8 cellular contexts compared by ENCODE assay signal in genomic region chr5:132283423-132284043, GRCh38. TPM values are rescaled to one million over a fixed set of nuclear protein-coding genes. Genes with fewer than 3 reads are reported as not detected.
A peak's percentile ranks its signal among the peaks of the same experiment; 100 is the strongest.
DNase-seq lines count a peak whose midpoint lies in the region; ATAC-seq and TF ChIP-seq lines count a peak whose summit lies in the region.

No MANE protein-coding gene starts in this region.

- TF ChIP-seq CTCF in nephron progenitor cell (IDR thresholded peaks at IDR 0.05) = peak; percentile 45

- no peak overlapping the region for H3K4me3 ChIP-seq in CD4-positive, alpha-beta memory T cell (ENCODE audit: low read length in 2 of 2)

- POLR2A ChIA-PET in CD4-positive, alpha-beta memory T cell (lab: Charles Lee; ENCODE audit: partially characterized antibody) = no interaction called here

- H3K27me3 Mint-ChIP-seq in nephron progenitor cell (ENCODE audit: low read depth, poor library complexity) = peaks cover 23% of the 10 kb centered on the region
- H3K27me3 Mint-ChIP-seq in CD4-positive, alpha-beta memory T cell = peaks cover 0 to 1% of the 10 kb centered on the region in 2 donors

- CTCF ChIA-PET in CD4-positive, alpha-beta memory T cell (lab: Charles Lee; ENCODE audit: partially characterized antibody) = no interaction called here

- no peaks in the 10 kb centered on the region for H3K9me3 ChIP-seq in CD4-positive, alpha-beta memory T cell (ENCODE audit: control insufficient read depth in 1 of 2, low read length in 2 of 2)

- H3K36me3 ChIP-seq in CD4-positive, alpha-beta memory T cell (ENCODE audit: insufficient read depth, low read length) = no peaks in the 10 kb centered on the region

- H3K27ac Mint-ChIP-seq in nephron progenitor cell = no peak overlapping the region
- H3K27ac Mint-ChIP-seq in CD4-positive, alpha-beta memory T cell = no peak overlapping the region

- no peaks in the 10 kb centered on the region for H3K9me3 Mint-ChIP-seq in nephron progenitor cell
- peaks cover 0 to 2% (median 0%) of the 10 kb centered on the region in 8 donors for H3K9me3 Mint-ChIP-seq in CD4-positive, alpha-beta memory T cell

- H3K4me3 Mint-ChIP-seq in nephron progenitor cell = no peak overlapping the region
- H3K4me3 Mint-ChIP-seq in CD4-positive, alpha-beta memory T cell = no peak overlapping the region

- H3K27me3 ChIP-seq in CD4-positive, alpha-beta memory T cell (ENCODE audit: insufficient read depth, low read length) = no peaks in the 10 kb centered on the region

- no peak for ATAC-seq in HG02571 (IDR thresholded peaks at IDR 0.05; ENCODE audit: unreplicated experiment)

- no peaks in the 10 kb centered on the region for H3K36me3 Mint-ChIP-seq in nephron progenitor cell (ENCODE audit: low read depth)
- no peaks in the 10 kb centered on the region for H3K36me3 Mint-ChIP-seq in CD4-positive, alpha-beta memory T cell

- H3K4me1 ChIP-seq in CD4-positive, alpha-beta memory T cell (ENCODE audit: insufficient read depth, low read length) = no peaks in the 10 kb centered on the region

- DNase-seq in EH (ENCODE audit: low read depth) (peak; percentile 69), NCI-H446 (lab: John Stamatoyannopoulos, UW) (peak; percentile 24 to 58), dermis blood vessel endothelial cell (peak; percentile 87), nephron progenitor cell (no peak), cortex of kidney (lab: John Stamatoyannopoulos, UW) (no peak)
- no peak for DNase-seq in activated T-cell treated with anti-CD3 and anti-CD28 coated beads, Interleukin-2, amount 50 U/mL, for 48 hours
- DNase-seq in CD4-positive, alpha-beta memory T cell = no peak

- intact Hi-C loops in CD4-positive, alpha-beta memory T cell (cut with micrococcal nuclease) = no loop called here

- no peak overlapping the region for H3K27ac ChIP-seq in CD4-positive, alpha-beta memory T cell (ENCODE audit: low read depth, low read length)

- peaks cover 10% of the 10 kb centered on the region for H3K4me1 Mint-ChIP-seq in nephron progenitor cell
- H3K4me1 Mint-ChIP-seq in CD4-positive, alpha-beta memory T cell = no peaks in the 10 kb centered on the region

RNA-seq across cellular contexts. Expression of gene SLC22A4, which starts 10.7 kb away (rescaled TPM):
- total RNA-seq in dermis blood vessel endothelial cell = 4.7 and 4.8 TPM in 2 replicates
- total RNA-seq in CD4-positive, alpha-beta memory T cell = under 1 TPM in 1 of 2 experiments, not detected in 1; 0.22 TPM
- not detected for polyA plus RNA-seq in CD4-positive, alpha-beta memory T cell

RNA-seq across cellular contexts. Expression of gene PDLIM4, which starts 26.0 kb away (rescaled TPM):
- 31.0 and 51.6 TPM in 2 replicates for total RNA-seq in dermis blood vessel endothelial cell
- not detected for total RNA-seq in CD4-positive, alpha-beta memory T cell
- not detected for polyA plus RNA-seq in CD4-positive, alpha-beta memory T cell

RNA-seq across cellular contexts. Expression of gene P4HA2, which starts 55.9 kb away (rescaled TPM):
- total RNA-seq in dermis blood vessel endothelial cell = 55.7 and 62.8 TPM in 2 replicates
- total RNA-seq in CD4-positive, alpha-beta memory T cell = under 1 TPM; 0.28 to 0.96 TPM
- polyA plus RNA-seq in CD4-positive, alpha-beta memory T cell = under 1 TPM in 1 of 2 donors, not detected in 1; 0.14 TPM

Comparison
In these comparisons a context has a peak if more than half of its experiments do, and no peak if none do; other contexts are left out.
1. DNase-seq: peak in EH (single experiment), NCI-H446 (2 of 2) and dermis blood vessel endothelial cell (single experiment); none in nephron progenitor cell (single experiment), activated T-cell treated with anti-CD3 and anti-CD28 coated beads, Interleukin-2, amount 50 U/mL, for 48 hours (0 of 2), CD4-positive, alpha-beta memory T cell (0 of 5) and cortex of kidney (single experiment).
2. RNA of gene PDLIM4, which starts 26.0 kb away (total RNA-seq): 31.0 to 51.6 TPM in dermis blood vessel endothelial cell; not detected in CD4-positive, alpha-beta memory T cell; every median in the first group is over 10 times any median in the second.
3. RNA of gene P4HA2, which starts 55.9 kb away (total RNA-seq): 55.7 to 62.8 TPM in dermis blood vessel endothelial cell; 0.28 to 0.96 TPM in CD4-positive, alpha-beta memory T cell; every median in the first group is over 10 times any median in the second.